In genomic region chr1:39213511-39214002, GRCh38 we compare ENCODE assay signal across 7 cellular contexts. TPM values are rescaled to one million over a fixed set of nuclear protein-coding genes. Genes with fewer than 3 reads are reported as not detected.
A peak's percentile ranks its signal among the peaks of the same experiment; 100 is the strongest.
DNase-seq lines count a peak whose midpoint lies in the region; TF ChIP-seq lines count a peak whose summit lies in the region.

No MANE protein-coding gene starts in this region.

- H3K27me3 Mint-ChIP-seq in HFFc6 (ENCODE audit: insufficient read depth), result peaks cover 1% of the 10 kb centered on the region; the same call in 1 of the 2 replicates
- no peaks in the 10 kb centered on the region for H3K27me3 Mint-ChIP-seq in activated T-helper 2 cell treated with anti-CD3 and anti-CD28 coated beads, Interferon-gamma antibody, Interleukin-2, Interleukin-4, amounts not matched to agents 10 μg/mL and 5 μg/mL and 100 μg/mL, durations not matched to agents 14 hours and 24 hours and 36 hours (ENCODE audit: low read depth)

- H3K4me3 ChIP-seq in stomach smooth muscle (ENCODE audit: low read length in 2 of 2), result peak overlapping the region in 1 of 2 donors; percentile 40

- POLR2A ChIA-PET in GM10248 (lab: Yijun Ruan, JAX), result no interaction called here

- peaks cover 28% of the 10 kb centered on the region for H3K4me1 ChIP-seq in stomach smooth muscle (ENCODE audit: control insufficient read depth, insufficient read depth, low read length)

- no peaks in the 10 kb centered on the region for H3K36me3 ChIP-seq in stomach smooth muscle (ENCODE audit: control insufficient read depth in 2 of 2, insufficient read depth in 2 of 2, low read length in 2 of 2)

- peak; percentile 83 for DNase-seq in HFFc6
- no peak for DNase-seq in activated T-helper 2 cell treated with anti-CD3 and anti-CD28 coated beads, Interferon-gamma antibody, Interleukin-2, Interleukin-4, amounts not matched to agents 10 μg/mL and 5 μg/mL and 100 μg/mL, durations not matched to agents 14 hours and 24 hours and 36 hours (ENCODE audit: low spot score)
- peak; percentile 61 for DNase-seq in iris pigment epithelial cell (ENCODE audit: low read depth)
- DNase-seq in head of caudate nucleus, result no peak
- no peak for DNase-seq in GM10248 (ENCODE audit: extremely low spot score)
- no peak for DNase-seq in SIG-M5 (lab: John Stamatoyannopoulos, UW)

- TF ChIP-seq CTCF in HFFc6 (IDR thresholded peaks at IDR 0.05), result no peak
- TF ChIP-seq CTCF in GM10248 (IDR thresholded peaks at IDR 0.05; ENCODE audit: control extremely low read depth, extremely low read depth, low read depth, missing control alignments), result no peak

- 0 out of 2 replicates have a peak, but pooled peaks cover 11% of the 10 kb centered on the region for H3K36me3 Mint-ChIP-seq in HFFc6 (ENCODE audit: low read depth)
- peaks cover 32% of the 10 kb centered on the region for H3K36me3 Mint-ChIP-seq in activated T-helper 2 cell treated with anti-CD3 and anti-CD28 coated beads, Interferon-gamma antibody, Interleukin-2, Interleukin-4, amounts not matched to agents 10 μg/mL and 5 μg/mL and 100 μg/mL, durations not matched to agents 14 hours and 24 hours and 36 hours (ENCODE audit: low read depth)

- CTCF ChIA-PET in GM10248 (lab: Yijun Ruan, JAX), result interaction anchor here (1.0 to 27.8 kb wide), 6 partner anchors 8 to 48 kb away, joined by 3 to 344 read pairs (median 9); partner anchors contain the start of gene MACF1

- intact Hi-C loops in activated T-helper 2 cell treated with anti-CD3 and anti-CD28 coated beads, Interferon-gamma antibody, Interleukin-2, Interleukin-4, amounts not matched to agents 10 μg/mL and 5 μg/mL and 100 μg/mL, durations not matched to agents 14 hours and 24 hours and 36 hours (cut with micrococcal nuclease), result no loop called here
- intact Hi-C loops in head of caudate nucleus (cut with DNase I), result no loop called here

- peaks cover 63% of the 10 kb centered on the region for H3K4me1 Mint-ChIP-seq in HFFc6 (ENCODE audit: low read depth)
- peaks cover 38% of the 10 kb centered on the region for H3K4me1 Mint-ChIP-seq in activated T-helper 2 cell treated with anti-CD3 and anti-CD28 coated beads, Interferon-gamma antibody, Interleukin-2, Interleukin-4, amounts not matched to agents 10 μg/mL and 5 μg/mL and 100 μg/mL, durations not matched to agents 14 hours and 24 hours and 36 hours (ENCODE audit: low read depth)

- peak overlapping the region in 1 of 2 donors; percentile 21 for H3K9ac ChIP-seq in stomach smooth muscle (ENCODE audit: low read length in 2 of 2)

- no peaks in the 10 kb centered on the region for H3K9me3 Mint-ChIP-seq in HFFc6
- H3K9me3 Mint-ChIP-seq in activated T-helper 2 cell treated with anti-CD3 and anti-CD28 coated beads, Interferon-gamma antibody, Interleukin-2, Interleukin-4, amounts not matched to agents 10 μg/mL and 5 μg/mL and 100 μg/mL, durations not matched to agents 14 hours and 24 hours and 36 hours, result peaks cover 9% of the 10 kb centered on the region

- H3K27me3 ChIP-seq in stomach smooth muscle (ENCODE audit: control insufficient read depth in 1 of 2, insufficient read depth in 2 of 2, low read length in 2 of 2), result no peaks in the 10 kb centered on the region

- H3K4me3 Mint-ChIP-seq in HFFc6, result peak overlapping the region; percentile 68
- H3K4me3 Mint-ChIP-seq in activated T-helper 2 cell treated with anti-CD3 and anti-CD28 coated beads, Interferon-gamma antibody, Interleukin-2, Interleukin-4, amounts not matched to agents 10 μg/mL and 5 μg/mL and 100 μg/mL, durations not matched to agents 14 hours and 24 hours and 36 hours (ENCODE audit: low read depth), result no peak overlapping the region

- peak overlapping the region; percentile 67 for H3K27ac ChIP-seq in stomach smooth muscle (ENCODE audit: low read length)

- H3K27ac Mint-ChIP-seq in HFFc6, result peak overlapping the region; percentile 88
- H3K27ac Mint-ChIP-seq in activated T-helper 2 cell treated with anti-CD3 and anti-CD28 coated beads, Interferon-gamma antibody, Interleukin-2, Interleukin-4, amounts not matched to agents 10 μg/mL and 5 μg/mL and 100 μg/mL, durations not matched to agents 14 hours and 24 hours and 36 hours, result peak overlapping the region; percentile 93

- H3K9me3 ChIP-seq in stomach smooth muscle (ENCODE audit: control insufficient read depth in 2 of 2, low read length in 2 of 2), result no peaks in the 10 kb centered on the region

RNA-seq across cellular contexts. Expression of gene MACF1, which starts 9.1 kb away (rescaled TPM):
- 100 to 1,000 TPM; 201 to 308 (median 223) TPM for total RNA-seq in HFFc6 (2021; fragmentation: NEBNext Ultra II Directional; extraction: Animal tissue kit (Norgen Biotek cat#: 25700))
- 210 and 212 TPM in 2 replicates for total RNA-seq in activated T-helper 2 cell treated with anti-CD3 and anti-CD28 coated beads, Interferon-gamma antibody, Interleukin-2, Interleukin-4, amounts not matched to agents 10 μg/mL and 5 μg/mL and 100 μg/mL, durations not matched to agents 14 hours and 24 hours and 36 hours

Comparison
In these comparisons a context has a peak if more than half of its experiments do, and no peak if none do; other contexts are left out.
1. DNase-seq: peak in HFFc6 (single experiment) and iris pigment epithelial cell (single experiment); none in activated T-helper 2 cell treated with anti-CD3 and anti-CD28 coated beads, Interferon-gamma antibody, Interleukin-2, Interleukin-4, amounts not matched to agents 10 μg/mL and 5 μg/mL and 100 μg/mL, durations not matched to agents 14 hours and 24 hours and 36 hours (single experiment), head of caudate nucleus (0 of 42), GM10248 (single experiment) and SIG-M5 (single experiment).